18 cellular contexts compared by ENCODE assay signal in the genomic region with DNA sequence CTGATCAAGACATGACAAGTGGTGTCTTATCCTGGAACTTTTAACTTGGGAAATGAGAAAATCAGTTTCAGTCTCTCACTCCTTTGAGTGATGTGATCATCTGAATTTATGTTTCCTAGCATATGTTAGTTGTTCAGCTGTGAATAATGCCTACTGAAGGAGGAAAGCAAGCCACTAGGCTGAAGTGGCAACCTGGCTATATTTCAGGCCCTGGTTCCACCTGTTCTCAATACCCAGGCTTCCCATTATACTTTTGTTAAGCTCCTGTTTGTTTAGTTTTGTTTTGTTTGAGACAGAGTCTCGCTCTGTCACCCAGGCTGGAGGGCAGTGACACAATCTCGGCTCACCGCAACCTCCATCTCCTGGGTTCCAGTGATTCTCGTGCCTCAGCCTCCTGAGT.
"Had no signal": no experiment of that assay in that cellular context is flagged by ENCODE, and none has a peak within 500 bp of the region (broad histone marks: within the 10 kb centered on the region; RNA-seq: fewer than 3 reads in every experiment).

No MANE protein-coding gene starts in this region.

- DNase-seq: activated CD4-positive, alpha-beta T cell treated with anti-CD3 and anti-CD28 coated beads for 1 hour; activated CD4-positive, alpha-beta T cell treated with anti-CD3 and anti-CD28 coated beads, Interleukin-2, amount 50 U/mL, for 48 hours; activated gamma-delta T cell treated with Interleukin-2 at 50 U/mL for 16 hours; activated T-cell treated with anti-CD3 and anti-CD28 coated beads for 4 hours; adrenal gland; dermis blood vessel endothelial cell; effector memory CD4-positive, alpha-beta T cell; foreskin fibroblast; mesendoderm; natural killer cell; ovary; right lobe of liver; stimulated activated CD4-positive, alpha-beta T cell treated with anti-CD3 and anti-CD28 coated beads, Interleukin-4, amount 100 ng/mL, for 1 hour; stimulated activated naive CD8-positive, alpha-beta T cell treated with anti-CD3 and anti-CD28 coated beads, Interleukin-15, amount 100 ng/mL, for 72 hours; upper lobe of left lung; WERI-Rb-1 had no signal

- H3K27me3 ChIP-seq: adrenal gland, ovary, right lobe of liver, upper lobe of left lung had no signal

- H3K4me1 ChIP-seq: adrenal gland, right lobe of liver had no signal

- H3K27ac ChIP-seq: adrenal gland, ovary, right lobe of liver, upper lobe of left lung, WERI-Rb-1 had no signal

- ATAC-seq: activated naive CD4-positive, alpha-beta T cell treated with anti-CD3 and anti-CD28 coated beads, Interleukin-2, amount 50 U/mL, for 72 hours; natural killer cell; right lobe of liver; stimulated activated naive CD8-positive, alpha-beta T cell treated with anti-CD3 and anti-CD28 coated beads, Interleukin-15, amount 100 ng/mL, for 72 hours had no signal

- H3K9me3 ChIP-seq: adrenal gland, ovary, right lobe of liver, upper lobe of left lung had no signal

- H3K36me3 ChIP-seq: adrenal gland, ovary, right lobe of liver, upper lobe of left lung, WERI-Rb-1 had no signal

- H3K4me3 ChIP-seq: adrenal gland, ovary, right lobe of liver, smooth muscle cell, upper lobe of left lung had no signal
